8 cellular contexts compared by ENCODE assay signal in genomic region chrX:106802063-106802387, GRCh38. TPM values are rescaled to one million over a fixed set of nuclear protein-coding genes. Genes with fewer than 3 reads are reported as not detected.
DNase-seq lines count a peak whose midpoint lies in the region; ATAC-seq and TF ChIP-seq lines count a peak whose summit lies in the region.

No MANE protein-coding gene starts in this region.

- H3K9ac ChIP-seq in ES-I3 (ENCODE audit: low read depth, low read length) (peak overlapping the region; percentile 71), iPS-18a (ENCODE audit: low read length) (peak overlapping the region; percentile 29)

- no peak for TF ChIP-seq CTCF in HFF-Myc (IDR thresholded peaks at IDR 0.05; ENCODE audit: low read depth, low read length, missing control alignments)

- no peaks in the 10 kb centered on the region for H3K9me3 Mint-ChIP-seq in activated T-helper 2 cell treated with anti-CD3 and anti-CD28 coated beads, Interferon-gamma antibody, Interleukin-2, Interleukin-4, amounts not matched to agents 10 μg/mL and 5 μg/mL and 100 μg/mL, durations not matched to agents 14 hours and 24 hours and 36 hours

- DNase-seq in HFF-Myc (ENCODE audit: extremely low read depth, low read depth): no peak
- DNase-seq in activated T-helper 2 cell treated with anti-CD3 and anti-CD28 coated beads, Interferon-gamma antibody, Interleukin-2, Interleukin-4, amounts not matched to agents 10 μg/mL and 5 μg/mL and 100 μg/mL, durations not matched to agents 14 hours and 24 hours and 36 hours (ENCODE audit: low spot score): no peak
- DNase-seq in stromal cell of bone marrow (ENCODE audit: low read depth): peak; percentile 6
- no peak for DNase-seq in DMS153 (lab: John Stamatoyannopoulos, UW)
- DNase-seq in DMS153 treated with DMSO at 0.1 percent for 48 hours (lab: John Stamatoyannopoulos, UW; ENCODE audit: unreplicated experiment): no peak

- no peak for ATAC-seq in HG03175 (IDR thresholded peaks at IDR 0.05; ENCODE audit: unreplicated experiment)

- intact Hi-C loops in activated T-helper 2 cell treated with anti-CD3 and anti-CD28 coated beads, Interferon-gamma antibody, Interleukin-2, Interleukin-4, amounts not matched to agents 10 μg/mL and 5 μg/mL and 100 μg/mL, durations not matched to agents 14 hours and 24 hours and 36 hours (cut with micrococcal nuclease): no loop called here

- no peak overlapping the region for H3K27ac ChIP-seq in iPS-18a (ENCODE audit: low read length)

- H3K9me3 ChIP-seq in ES-I3 (ENCODE audit: control insufficient read depth, insufficient read depth, low read length) (no peaks in the 10 kb centered on the region), iPS-18a (ENCODE audit: control insufficient read depth, low read depth, low read length) (no peaks in the 10 kb centered on the region)

- peak overlapping the region; percentile 71 for H3K4me3 ChIP-seq in HFF-Myc (replicated peaks; ENCODE audit: low read depth, low read length)
- H3K4me3 ChIP-seq in iPS-18a (ENCODE audit: low read length): peak overlapping the region; percentile 96

- peaks cover 31% of the 10 kb centered on the region for H3K27me3 Mint-ChIP-seq in activated T-helper 2 cell treated with anti-CD3 and anti-CD28 coated beads, Interferon-gamma antibody, Interleukin-2, Interleukin-4, amounts not matched to agents 10 μg/mL and 5 μg/mL and 100 μg/mL, durations not matched to agents 14 hours and 24 hours and 36 hours (ENCODE audit: low read depth)

- no peaks in the 10 kb centered on the region for H3K36me3 Mint-ChIP-seq in activated T-helper 2 cell treated with anti-CD3 and anti-CD28 coated beads, Interferon-gamma antibody, Interleukin-2, Interleukin-4, amounts not matched to agents 10 μg/mL and 5 μg/mL and 100 μg/mL, durations not matched to agents 14 hours and 24 hours and 36 hours (ENCODE audit: low read depth)

- H3K36me3 ChIP-seq in ES-I3 (ENCODE audit: insufficient read depth, low read length): no peaks in the 10 kb centered on the region
- H3K36me3 ChIP-seq in iPS-18a (ENCODE audit: control insufficient read depth, low read depth, low read length): no peaks in the 10 kb centered on the region

- H3K4me3 Mint-ChIP-seq in activated T-helper 2 cell treated with anti-CD3 and anti-CD28 coated beads, Interferon-gamma antibody, Interleukin-2, Interleukin-4, amounts not matched to agents 10 μg/mL and 5 μg/mL and 100 μg/mL, durations not matched to agents 14 hours and 24 hours and 36 hours (ENCODE audit: low read depth): peak overlapping the region; percentile 86

- H3K27me3 ChIP-seq in iPS-18a (ENCODE audit: control insufficient read depth, insufficient read depth, low read length): peaks cover 36% of the 10 kb centered on the region

- H3K4me1 Mint-ChIP-seq in activated T-helper 2 cell treated with anti-CD3 and anti-CD28 coated beads, Interferon-gamma antibody, Interleukin-2, Interleukin-4, amounts not matched to agents 10 μg/mL and 5 μg/mL and 100 μg/mL, durations not matched to agents 14 hours and 24 hours and 36 hours (ENCODE audit: low read depth): peaks cover 2% of the 10 kb centered on the region

- H3K27ac Mint-ChIP-seq in activated T-helper 2 cell treated with anti-CD3 and anti-CD28 coated beads, Interferon-gamma antibody, Interleukin-2, Interleukin-4, amounts not matched to agents 10 μg/mL and 5 μg/mL and 100 μg/mL, durations not matched to agents 14 hours and 24 hours and 36 hours: no peak overlapping the region

- H3K4me1 ChIP-seq in ES-I3 (ENCODE audit: insufficient read depth, low read length): no peaks in the 10 kb centered on the region
- H3K4me1 ChIP-seq in iPS-18a (ENCODE audit: control insufficient read depth, low read depth, low read length): peaks cover 4% of the 10 kb centered on the region

RNA-seq across cellular contexts. Expression of gene TBC1D8B, which starts 0.4 kb away (rescaled TPM):
- total RNA-seq in activated T-helper 2 cell treated with anti-CD3 and anti-CD28 coated beads, Interferon-gamma antibody, Interleukin-2, Interleukin-4, amounts not matched to agents 10 μg/mL and 5 μg/mL and 100 μg/mL, durations not matched to agents 14 hours and 24 hours and 36 hours: 0.43 and 0.46 TPM in 2 replicates
